Comparison of ENCODE assay signal across 10 cellular contexts in the genomic region with DNA sequence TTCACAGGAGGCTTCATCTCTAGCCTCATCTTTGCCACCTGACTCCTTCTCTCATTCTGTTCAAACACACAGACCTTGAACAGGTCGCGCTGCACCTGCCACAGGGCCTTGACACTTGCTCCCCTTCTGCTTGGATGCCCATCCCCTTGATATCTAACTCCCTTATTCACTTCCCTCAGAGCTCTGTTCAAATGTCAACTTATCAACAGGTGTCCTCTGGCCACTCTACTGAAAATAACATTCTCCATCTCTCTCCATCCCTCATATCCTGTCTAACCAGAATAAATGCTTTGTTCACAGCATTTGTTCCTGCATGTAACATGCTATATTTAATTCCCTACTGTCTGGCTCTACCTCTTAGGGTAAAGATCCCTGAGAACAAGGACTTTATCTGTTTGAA.
"Had no signal": no experiment of that assay in that cellular context is flagged by ENCODE, and none has a peak within 500 bp of the region (broad histone marks: within the 10 kb centered on the region; RNA-seq: fewer than 3 reads in every experiment).

No MANE protein-coding gene starts in this region.

- FAIRE-seq: H1, H54, HepG2 had no signal

- H3K27ac Mint-ChIP-seq: GM23338, H9, HFFc6, IgD-negative memory B cell had no signal

- H2AFZ ChIP-seq: GM23338 had no signal

- ATAC-seq: GM23338, HepG2 had no signal

- H3K9me3 Mint-ChIP-seq: GM23338, H9 had no signal

- H3K4me1 Mint-ChIP-seq: IgD-negative memory B cell had no signal

- H3K27ac ChIP-seq: HL-60 had no signal

- H3K4me2 ChIP-seq: GM23338 had no signal

- H3K4me3 ChIP-seq: GM23338 had no signal

- H3K4me3 Mint-ChIP-seq: GM23338, H9, HFFc6, IgD-negative memory B cell had no signal

- DNase-seq: H9, HCEC 1CT, HFFc6, KBM-7 had no signal
